ENCODE assay signal across 8 cellular contexts in genomic region chr4:27048350-27049100, GRCh38.
DNase-seq lines count a peak whose midpoint lies in the region; ATAC-seq, FAIRE-seq and TF ChIP-seq lines count a peak whose summit lies in the region.

No MANE protein-coding gene starts in this region.

- peak; percentile 35 for FAIRE-seq in GM18507 (lab: Jason Lieb, UNC)
- no peak for FAIRE-seq in urothelium cell line (lab: Jason Lieb, UNC)

- H3K27me3 ChIP-seq in BE2C (peaks cover 13% of the 10 kb centered on the region), lung (ENCODE audit: control insufficient read depth, insufficient read depth) (no peaks in the 10 kb centered on the region)

- H3K9me3 ChIP-seq in BE2C (no peaks in the 10 kb centered on the region), lung (ENCODE audit: control insufficient read depth in 2 of 2, insufficient read depth in 1 of 2, low read length in 1 of 2) (peaks cover 2 to 4% of the 10 kb centered on the region in 2 donors)

- H3K4me1 ChIP-seq in BE2C = no peaks in the 10 kb centered on the region
- no peaks in the 10 kb centered on the region for H3K4me1 ChIP-seq in lung (ENCODE audit: control insufficient read depth in 2 of 2, insufficient read depth in 2 of 2, low read length in 2 of 2)

- no peaks in the 10 kb centered on the region for H3K36me3 ChIP-seq in BE2C
- H3K36me3 ChIP-seq in lung (ENCODE audit: control insufficient read depth in 2 of 2, insufficient read depth in 2 of 2, low read length in 2 of 2) = no peaks in the 10 kb centered on the region

- no peak for ATAC-seq in lung (ENCODE audit: insufficient read depth, low FRiP score)

- in situ Hi-C loops in T47D (cut with HindIII; ENCODE audit: low pct_unique_long_range_greater_than_20kb, low sequenced_read_pairs) = no loop called here

- H3K27ac ChIP-seq in lung (ENCODE audit: low read depth in 1 of 2, low read length in 1 of 2) = no peak overlapping the region

- H3K4me3 ChIP-seq in BE2C (ENCODE audit: low read depth, low read length) (peak overlapping the region; percentile 44), lung (no peak overlapping the region)

- peak; percentile 59 for TF ChIP-seq CTCF in BE2C (IDR thresholded peaks at IDR 0.05; ENCODE audit: low read depth, low read length)
- peak; percentile 61 for TF ChIP-seq CTCF in lung (IDR thresholded peaks at IDR 0.05; ENCODE audit: control extremely low read depth, extremely low read depth)

- WGBS in lung, 2 donors = 7 to 15% methylated on average over 17 of the region's 17 CpGs

- no peak for DNase-seq in BE2C
- peak; percentile 37 for DNase-seq in GM18507 (ENCODE audit: extremely low spot score, insufficient read length, low read depth)
- DNase-seq in NCI-H2227 treated with DMSO at 0.1 percent for 48 hours (lab: John Stamatoyannopoulos, UW) = peak; percentile 16
- peak; percentile 18 to 19 for DNase-seq in T47D (ENCODE audit: low read depth in 1 of 2, low spot score in 1 of 2)
- no peak for DNase-seq in lung (ENCODE audit: low spot score)
- peak; percentile 18 for DNase-seq in urothelium cell line (ENCODE audit: low spot score)
- DNase-seq in activated gamma-delta T cell (lab: John Stamatoyannopoulos, UW) = no peak
- no peak for DNase-seq in effector CD8-positive, alpha-beta T cell (lab: John Stamatoyannopoulos, UW)

Comparison
In these comparisons a context has a peak if more than half of its experiments do, and no peak if none do; other contexts are left out.
1. DNase-seq: peak in GM18507 (single experiment), NCI-H2227 treated with DMSO at 0.1 percent for 48 hours (single experiment), T47D (2 of 2) and urothelium cell line (single experiment); none in BE2C (single experiment), lung (single experiment), activated gamma-delta T cell (single experiment) and effector CD8-positive, alpha-beta T cell (single experiment).